15 cellular contexts compared by ENCODE assay signal in genomic region chr10:69484736-69485135, GRCh38.
"Had no signal": no experiment of that assay in that cellular context is flagged by ENCODE, and none has a peak within 500 bp of the region (broad histone marks: within the 10 kb centered on the region; RNA-seq: fewer than 3 reads in every experiment).

No MANE protein-coding gene starts in this region.

- H3K4me3 ChIP-seq: left lung, spleen, upper lobe of left lung had no signal

- DNase-seq: activated CD4-positive, alpha-beta T cell treated with anti-CD3 and anti-CD28 coated beads, Interleukin-2, amount 10 ng/mL, durations not matched to agents 24 days and 14 days; activated CD4-positive, CD25-positive, alpha-beta regulatory T cell; activated CD8-positive, alpha-beta memory T cell treated with anti-CD3 and anti-CD28 coated beads, Interleukin-2, amount 50 U/mL, for 48 hours; activated naive CD8-positive, alpha-beta T cell treated with anti-CD3 and anti-CD28 coated beads, Interleukin-2, amount 10 ng/mL, durations not matched to agents 7 days and 5 days; activated T-cell treated with anti-CD3 and anti-CD28 coated beads, Interleukin-2, amount 50 U/mL, for 72 hours; anterior cingulate cortex; brain microvascular endothelial cell; cerebellar nuclear complex; erythroblast; hypothalamus; left lung; occipital lobe; spleen; upper lobe of left lung had no signal

- H3K36me3 ChIP-seq: brain microvascular endothelial cell had no signal

- H3K27me3 ChIP-seq: brain microvascular endothelial cell, left lung, spleen, upper lobe of left lung had no signal

- H3K27ac ChIP-seq: brain microvascular endothelial cell, left lung, spleen had no signal

- FAIRE-seq: kidney had no signal
